ENCODE assay signal across 8 cellular contexts in the genomic region with DNA sequence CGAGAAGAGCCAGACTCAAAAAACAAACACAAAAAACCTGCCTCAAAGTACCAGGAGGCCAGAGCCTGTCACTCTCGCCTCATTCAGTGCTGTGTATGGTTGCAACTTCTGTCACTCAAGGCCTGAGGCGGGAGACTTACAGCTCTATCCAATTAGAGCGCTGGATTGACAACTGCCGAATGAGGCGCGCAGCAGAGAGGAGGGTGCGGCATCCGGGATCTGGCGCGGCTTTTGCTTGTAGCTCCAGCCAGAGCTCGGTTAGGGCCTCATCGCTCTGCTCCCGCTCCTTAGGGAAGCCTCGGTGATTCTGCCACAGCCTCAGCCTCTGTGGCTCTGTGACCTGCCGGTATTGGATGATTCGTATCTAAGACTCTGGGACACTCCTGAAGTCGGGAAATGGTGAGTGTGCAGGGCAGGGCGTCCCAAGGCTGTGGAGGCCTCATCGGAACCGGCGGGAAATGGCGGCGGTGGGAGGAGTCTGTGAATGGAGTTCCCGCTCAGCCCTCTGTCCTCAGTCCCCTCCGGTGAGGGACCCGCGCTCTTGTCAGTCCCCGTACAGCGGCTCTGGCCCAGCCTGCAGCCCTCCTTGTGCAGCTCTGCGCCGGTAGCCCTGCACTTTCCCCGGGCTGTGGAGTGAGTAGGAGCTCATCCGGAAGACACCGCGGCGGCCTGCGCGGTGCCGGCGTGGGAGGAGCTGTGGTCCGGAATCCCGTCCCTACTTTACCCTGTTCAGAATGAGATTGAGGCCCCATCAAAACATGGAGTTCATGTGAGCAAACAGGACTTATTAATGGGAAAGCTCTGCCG. TPM values are rescaled to one million over a fixed set of nuclear protein-coding genes. Genes with fewer than 3 reads are reported as not detected.
DNase-seq lines count a peak whose midpoint lies in the region; ATAC-seq and TF ChIP-seq lines count a peak whose summit lies in the region.

ZNF718 (plus strand) TSS at position 227 of the 807 bp plus-strand sequence; CDS start at position 397, 170 bp downstream.

- peak; percentile 99 for ATAC-seq in GM21528 (IDR thresholded peaks at IDR 0.05; ENCODE audit: low FRiP score, unreplicated experiment)

- H3K9me3 Mint-ChIP-seq in nephron progenitor cell = peaks cover 69% of the 10 kb centered on the region
- peaks cover 11% of the 10 kb centered on the region for H3K9me3 Mint-ChIP-seq in stimulated activated naive CD8-positive, alpha-beta T cell treated with anti-CD3 and anti-CD28 coated beads, Interleukin-15, Interleukin-2, amounts not matched to agents 100 ng/mL and 50 ng/mL, for 24 hours

- H3K4me3 Mint-ChIP-seq in nephron progenitor cell = peak within 1 kb of the TSS; percentile 99
- H3K4me3 Mint-ChIP-seq in stimulated activated naive CD8-positive, alpha-beta T cell treated with anti-CD3 and anti-CD28 coated beads, Interleukin-15, Interleukin-2, amounts not matched to agents 100 ng/mL and 50 ng/mL, for 24 hours = peak within 1 kb of the TSS; percentile 99

- H3K4me1 Mint-ChIP-seq in nephron progenitor cell = peaks cover 15% of the 10 kb centered on the region
- H3K4me1 Mint-ChIP-seq in stimulated activated naive CD8-positive, alpha-beta T cell treated with anti-CD3 and anti-CD28 coated beads, Interleukin-15, Interleukin-2, amounts not matched to agents 100 ng/mL and 50 ng/mL, for 24 hours (ENCODE audit: low read depth) = peaks cover 37% of the 10 kb centered on the region

- H3K27ac ChIP-seq in RWPE1 = peak within 1 kb of the TSS; percentile 91

- peak within 1 kb of the TSS; percentile 99 for H3K27ac Mint-ChIP-seq in nephron progenitor cell
- peak within 1 kb of the TSS; percentile 99 for H3K27ac Mint-ChIP-seq in stimulated activated naive CD8-positive, alpha-beta T cell treated with anti-CD3 and anti-CD28 coated beads, Interleukin-15, Interleukin-2, amounts not matched to agents 100 ng/mL and 50 ng/mL, for 24 hours

- POLR2A ChIA-PET in RWPE1 (lab: Yijun Ruan, JAX; ENCODE audit: low non-redundant PET) = no interaction called here

- no peak for TF ChIP-seq CTCF in RWPE1 (conservative IDR thresholded peaks at IDR 0.05; ENCODE audit: low read depth)
- no peak for TF ChIP-seq CTCF in fibroblast of the aortic adventitia (IDR thresholded peaks at IDR 0.05; ENCODE audit: insufficient read depth, low read length)
- TF ChIP-seq CTCF in nephron progenitor cell (IDR thresholded peaks at IDR 0.05) = no peak

- CTCF ChIA-PET in RWPE1 (lab: Yijun Ruan, JAX) = no interaction called here

- peaks cover 21% of the 10 kb centered on the region for H3K27me3 Mint-ChIP-seq in nephron progenitor cell (ENCODE audit: low read depth, poor library complexity)
- no peaks in the 10 kb centered on the region for H3K27me3 Mint-ChIP-seq in stimulated activated naive CD8-positive, alpha-beta T cell treated with anti-CD3 and anti-CD28 coated beads, Interleukin-15, Interleukin-2, amounts not matched to agents 100 ng/mL and 50 ng/mL, for 24 hours

- H3K36me3 Mint-ChIP-seq in nephron progenitor cell (ENCODE audit: low read depth) = peaks cover 38% of the 10 kb centered on the region
- H3K36me3 Mint-ChIP-seq in stimulated activated naive CD8-positive, alpha-beta T cell treated with anti-CD3 and anti-CD28 coated beads, Interleukin-15, Interleukin-2, amounts not matched to agents 100 ng/mL and 50 ng/mL, for 24 hours (ENCODE audit: low read depth) = peaks cover 66% of the 10 kb centered on the region

- DNase-seq in DMS153 (lab: John Stamatoyannopoulos, UW) (peak; percentile 91), RWPE1 (ENCODE audit: low spot score) (peak; percentile 96), fibroblast of the aortic adventitia (ENCODE audit: low read depth) (peak; percentile 97), nephron progenitor cell (peak; percentile 88)
- DNase-seq in activated effector memory CD4-positive, alpha-beta T cell treated with anti-CD3 and anti-CD28 coated beads, Interleukin-2, amount 50 U/mL, for 16 hours = peak; percentile 95

- TF ChIP-seq EP300 in Ishikawa (IDR thresholded peaks at IDR 0.05; ENCODE audit: borderline replicate concordance) = no peak

- H3K4me3 ChIP-seq in fibroblast of the aortic adventitia (ENCODE audit: low read depth, low read length) = peak within 1 kb of the TSS; percentile 88

- no peak for TF ChIP-seq RAD21 in Ishikawa (IDR thresholded peaks at IDR 0.05; ENCODE audit: low read depth)

TF ChIP-seq in Ishikawa, 13 proteins besides CTCF, POLR2A, EP300 and RAD21:
- TF ChIP-seq YY1 (IDR thresholded peaks at IDR 0.05; ENCODE audit: low read depth) (peak; percentile 89), EGR1 (IDR thresholded peaks at IDR 0.05) (peak; percentile 44; the same call in 1 of the 2 replicates), TAF1 (IDR thresholded peaks at IDR 0.05; ENCODE audit: low read depth) (peak; percentile 60), MAX (IDR thresholded peaks at IDR 0.05) (peak; percentile 14; the same call in 1 of the 2 replicates), NFIC (IDR thresholded peaks at IDR 0.05) (no peak)

RNA-seq across cellular contexts. Expression of gene ZNF718, which starts in this region (rescaled TPM):
- 4.5 and 9.6 TPM in 2 replicates for total RNA-seq in fibroblast of the aortic adventitia (ENCODE audit: low replicate concordance)

Comparison
In these comparisons a context has a peak if more than half of its experiments do, and no peak if none do; other contexts are left out.
1. Peak in every context shown above with its lines: DNase-seq, ATAC-seq, H3K4me3 ChIP-seq and H3K27ac ChIP-seq.